ENCODE assay signal across 25 cellular contexts in genomic region chr11:70422692-70423522, GRCh38. TPM values are rescaled to one million over a fixed set of nuclear protein-coding genes. Genes with fewer than 3 reads are reported as not detected.
DNase-seq lines count a peak whose midpoint lies in the region; ATAC-seq, FAIRE-seq and TF ChIP-seq lines count a peak whose summit lies in the region.
"Had no signal": no experiment of that assay in that cellular context is flagged by ENCODE, and none has a peak within 500 bp of the region (broad histone marks: within the 10 kb centered on the region; RNA-seq: fewer than 3 reads in every experiment).

No MANE protein-coding gene starts in this region.

- TF ChIP-seq EP300 in K562 (IDR thresholded peaks at IDR 0.05; ENCODE audit: low read length) = no peak

- H3K9me1 ChIP-seq in K562 (ENCODE audit: control insufficient read depth, insufficient read depth, low read length) = peaks cover 16% of the 10 kb centered on the region

- H3K36me3 Mint-ChIP-seq in neural crest cell (ENCODE audit: low read depth) = peaks cover 18% of the 10 kb centered on the region
- H3K36me3 Mint-ChIP-seq: CD8-positive, alpha-beta T cell had no signal

- no peak overlapping the region for H3K4me3 Mint-ChIP-seq in neural crest cell
- H3K4me3 Mint-ChIP-seq: CD8-positive, alpha-beta T cell; H9; HFFc6 had no signal

- CTCF ChIA-PET in K562 (lab: Yijun Ruan, JAX; ENCODE audit: low intra/inter-chr PET ratio) = no interaction called here

- no peak for TF ChIP-seq CTCF in K562 (IDR thresholded peaks at IDR 0.05 in 2 of 3, conservative IDR thresholded peaks at IDR 0.05 in 1 of 3; ENCODE audit: insufficient read depth in 2 of 3, low read depth in 1 of 3, low read length in 3 of 3)
- no peak for TF ChIP-seq CTCF in neural crest cell (conservative IDR thresholded peaks at IDR 0.05)
- TF ChIP-seq CTCF in esophagus squamous epithelium (IDR thresholded peaks at IDR 0.05) = no peak

- BruUV-seq in K562 (replicated peaks; lab: Mats Ljungman, UMichigan) = no TSS peak

- DNase-seq in HTR-8/SVneo (ENCODE audit: insufficient read length, low spot score) (no peak), K562 (ENCODE audit: extremely low read depth in 1 of 4, low spot score in 3 of 4) (no peak), neural crest cell (ENCODE audit: low read depth, low spot score) (no peak), esophagus squamous epithelium (lab: John Stamatoyannopoulos, UW) (no peak), AG08396 (ENCODE audit: low spot score) (no peak)
- DNase-seq in activated CD4-positive, alpha-beta T cell treated with anti-CD3 and anti-CD28 coated beads, Interleukin-2, amount 50 U/mL, for 1 hour = no peak
- DNase-seq: C1 segment of cervical spinal cord; CD8-positive, alpha-beta T cell; H9; HFFc6; MV-4-11; NCI-H1105 treated with DMSO at 0.1 percent for 48 hours; NCI-H2029 treated with DMSO at 0.1 percent for 48 hours; NCI-H226; NCI-H510A treated with DMSO at 0.1 percent for 48 hours; NCI-H748 treated with DMSO at 0.1 percent for 48 hours; SHP77 treated with DMSO at 0.1 percent for 48 hours had no signal

- H3K27ac ChIP-seq in K562 (ENCODE audit: extremely low read depth, low read depth, low read length) (no peak overlapping the region), esophagus squamous epithelium (no peak overlapping the region)
- H3K27ac ChIP-seq: HL-60, KMS-11, RWPE1, SK-N-MC had no signal

- peak overlapping the region; percentile 43 for H3K27ac Mint-ChIP-seq in neural crest cell (ENCODE audit: unreplicated experiment)
- H3K27ac Mint-ChIP-seq: CD8-positive, alpha-beta T cell; HFFc6 had no signal

- no peak for TF ChIP-seq RAD21 in K562 (CRISPR knock-in tag; conservative IDR thresholded peaks at IDR 0.05 in 1 of 2, IDR thresholded peaks at IDR 0.05 in 1 of 2)

- peaks cover 14 to 42% of the 10 kb centered on the region in 2 experiments; a peak in 4 of 5 replicates for H3K4me1 ChIP-seq in K562 (replicated peaks in 1 of 2; ENCODE audit: control insufficient read depth in 2 of 2, insufficient read depth in 2 of 2, low read length in 2 of 2)
- no peaks in the 10 kb centered on the region for H3K4me1 ChIP-seq in esophagus squamous epithelium

- no peaks in the 10 kb centered on the region for H3K4me1 Mint-ChIP-seq in neural crest cell

- ATAC-seq in K562 (no peak), GM19455 (IDR thresholded peaks at IDR 0.05; ENCODE audit: unreplicated experiment) (no peak)
- ATAC-seq: CD8-positive, alpha-beta T cell had no signal

- POLR2A ChIA-PET in K562 (lab: Yijun Ruan, JAX) = no interaction called here

- H3K9me3 ChIP-seq in K562 (replicated peaks; ENCODE audit: control insufficient read depth, insufficient read depth, low read depth, low read length) = no peaks in the 10 kb centered on the region
- H3K9me3 ChIP-seq in esophagus squamous epithelium = no peaks in the 10 kb centered on the region

- H3K9ac ChIP-seq in K562 (ENCODE audit: insufficient read depth in 1 of 2, low read depth in 2 of 2, low read length in 2 of 2) = 0 out of 4 replicates have a peak overlapping the region, but pooled peaks of 1 of the 2 experiments have one; percentile 72
- H3K9ac ChIP-seq: KMS-11 had no signal

- WGBS in K562 (ENCODE audit: insufficient coverage, low coverage, missing lambda C conversion rate) = 95% methylated on average over 35 of the region's 35 CpGs
- WGBS in esophagus squamous epithelium, 2 donors = 81 to 83% methylated on average over 11 to 17 of the region's 35 CpGs

- peak; percentile 4 for FAIRE-seq in HTR-8/SVneo (lab: Jason Lieb, UNC)
- no peak for FAIRE-seq in K562 (lab: Jason Lieb, UNC)
- FAIRE-seq: G401.6, GM18507, GM19239 had no signal

- H3K4me3 ChIP-seq in K562 (no peak overlapping the region), esophagus squamous epithelium (no peak overlapping the region)
- H3K4me3 ChIP-seq: SK-N-MC had no signal

- TF ChIP-seq POLR2A in K562 (conservative IDR thresholded peaks at IDR 0.05) (no peak), esophagus squamous epithelium (IDR thresholded peaks at IDR 0.05) (no peak)

- H3K79me2 ChIP-seq in K562 (ENCODE audit: control insufficient read depth, insufficient read depth, low read length) = peaks cover 27% of the 10 kb centered on the region

- in situ Hi-C loops in K562 (cut with MboI) = no loop called here

- intact Hi-C loops in K562 (cut with micrococcal nuclease) = loop anchor here (5.0 kb wide), 1 partner anchor 34 kb away; no protein-coding TSS in a partner anchor
- intact Hi-C loops in esophagus squamous epithelium (cut with DNase I) = no loop called here

- H3K36me3 ChIP-seq in K562 (ENCODE audit: control insufficient read depth, insufficient read depth, low read length) (peaks cover 74% of the 10 kb centered on the region), esophagus squamous epithelium (peaks cover 41 to 100% (median 56%) of the 10 kb centered on the region in 3 donors)

- H3K4me2 ChIP-seq in K562 (ENCODE audit: insufficient read depth, low read length) = no peak overlapping the region
- H3K4me2 ChIP-seq: KMS-11 had no signal

- H2AFZ ChIP-seq in K562 (ENCODE audit: low read depth, low read length) = no peak overlapping the region

- no peaks in the 10 kb centered on the region for H3K9me3 Mint-ChIP-seq in neural crest cell
- H3K9me3 Mint-ChIP-seq: CD8-positive, alpha-beta T cell; H9; HFFc6 had no signal

- no peaks in the 10 kb centered on the region for H3K27me3 ChIP-seq in K562 (ENCODE audit: control insufficient read depth in 2 of 2, insufficient read depth in 2 of 2, low read length in 2 of 2)
- H3K27me3 ChIP-seq in esophagus squamous epithelium = no peaks in the 10 kb centered on the region

- peaks cover 35% of the 10 kb centered on the region for H4K20me1 ChIP-seq in K562 (replicated peaks; ENCODE audit: control insufficient read depth, insufficient read depth, low read length)

- no peaks in the 10 kb centered on the region for H3K27me3 Mint-ChIP-seq in neural crest cell (ENCODE audit: low read depth)

TF ChIP-seq in K562, 482 proteins besides CTCF, POLR2A, EP300 and RAD21 (continues in another document):
- TF ChIP-seq SMARCC2 (IDR thresholded peaks at IDR 0.05; ENCODE audit: low read depth) = no peak
- no peak for TF ChIP-seq JUN (IDR thresholded peaks at IDR 0.05; ENCODE audit: borderline replicate concordance, low read depth, low read length)
- no peak for TF ChIP-seq JUN (CRISPR knock-in tag; IDR thresholded peaks at IDR 0.05; ENCODE audit: borderline replicate concordance)
- TF ChIP-seq FOS (IDR thresholded peaks at IDR 0.05; ENCODE audit: extremely low read depth, insufficient read length) = no peak
- TF ChIP-seq ARID4B (CRISPR knock-in tag; IDR thresholded peaks at IDR 0.05) = peak; percentile 26; the same call in 1 of the 2 replicates
- TF ChIP-seq HMG20A (CRISPR knock-in tag; conservative IDR thresholded peaks at IDR 0.05) = no peak
- TF ChIP-seq ZNF311 (CRISPR knock-in tag; IDR thresholded peaks at IDR 0.05) = no peak
- no peak for TF ChIP-seq ZBTB8A (IDR thresholded peaks at IDR 0.05; ENCODE audit: partially characterized antibody)
- no peak for TF ChIP-seq COPS2 (conservative IDR thresholded peaks at IDR 0.05)
- TF ChIP-seq ZNF444 (CRISPR knock-in tag; IDR thresholded peaks at IDR 0.05) = no peak

RNA-seq across cellular contexts. Expression of gene CTTN, which starts 24.6 kb away (rescaled TPM):
- 847 and 1,186 TPM in 2 replicates for total RNA-seq in K562 (2011; cell fraction: chromatin; rRNA removed; ENCODE audit: low replicate concordance)
- total RNA-seq in K562 (2011; cell fraction: nucleolus; rRNA removed) = 519 and 540 TPM in 2 replicates
- total RNA-seq in K562 (2011; cell fraction: nucleoplasm; rRNA removed) = 720 and 885 TPM in 2 replicates
- total RNA-seq in K562 (2014; rRNA removed) = 114 and 127 TPM in 2 replicates
- total RNA-seq in K562 (2014; rRNA removed; fragmentation: Illumina TruSeq; extraction: Trizol) = 92.4 and 92.6 TPM in 2 replicates
- total RNA-seq in K562 (2015; rRNA removed; fragmentation: Illumina TruSeq; extraction: Trizol) = 104 and 110 TPM in 2 replicates
- 146 and 158 TPM in 2 replicates for total RNA-seq in K562 (2021)
- 90.1 and 102 TPM in 2 replicates for polyA plus RNA-seq in K562 (2011; rRNA removed)
- polyA plus RNA-seq in K562 (2011; cell fraction: cytosol; rRNA removed) = 58.6 and 59.0 TPM in 2 replicates
- polyA plus RNA-seq in K562 (2011; cell fraction: nucleus; rRNA removed) = 564 and 672 TPM in 2 replicates
- polyA plus RNA-seq in K562 (2012) = 106 and 146 TPM in 2 replicates
- 99.7 and 102 TPM in 2 replicates for polyA plus RNA-seq in K562 (2014; fragmentation: Illumina TruSeq; extraction: Trizol)
- polyA plus RNA-seq in K562 (2014; fragmentation: Nextera tagmentation; extraction: Ambion mirVana) = 10 to 100 TPM in 1 of 2 experiments, 1 to 10 TPM in 1; 9.9 to 23.1 TPM
- polyA plus RNA-seq in K562 (2014; rRNA removed) = 149 and 157 TPM in 2 replicates
- polyA minus RNA-seq in K562 (2011; rRNA and poly(A)+ RNA removed) = 134 and 158 TPM in 2 replicates
- polyA minus RNA-seq in K562 (2011; cell fraction: cytosol; rRNA and poly(A)+ RNA removed) = 44.2 and 52.6 TPM in 2 replicates
- polyA minus RNA-seq in K562 (2011; cell fraction: nucleus; rRNA and poly(A)+ RNA removed) = 171 and 217 TPM in 2 replicates
- total RNA-seq in neural crest cell = 146 and 147 TPM in 2 replicates
- total RNA-seq in esophagus squamous epithelium = 100 to 1,000 TPM; 244 to 444 (median 320) TPM
